Comparison of ENCODE assay signal across 8 cellular contexts in genomic region chr2:97995734-97996624, GRCh38.
DNase-seq lines count a peak whose midpoint lies in the region; ATAC-seq and TF ChIP-seq lines count a peak whose summit lies in the region.

TSS of gene TMEM131 (minus strand) at chr2:97995948. CDS start at chr2:97995662, 286 bp downstream.

- ATAC-seq in HG02610 (IDR thresholded peaks at IDR 0.05; ENCODE audit: unreplicated experiment): peak; percentile 75
- peak; percentile 96 for ATAC-seq in SK-N-SH treated with all-trans-retinoic acid at 6 μM for 48 hours

- no peak for TF ChIP-seq CTCF in GM10266 (IDR thresholded peaks at IDR 0.05; ENCODE audit: control insufficient read depth, insufficient read depth, low read depth, missing control alignments)

- H3K27me3 Mint-ChIP-seq in activated naive CD4-positive, alpha-beta T cell treated with anti-CD3 and anti-CD28 coated beads, Interleukin-2, amount 50 U/mL, for 24 hours: no peaks in the 10 kb centered on the region

- H3K4me1 Mint-ChIP-seq in activated naive CD4-positive, alpha-beta T cell treated with anti-CD3 and anti-CD28 coated beads, Interleukin-2, amount 50 U/mL, for 24 hours: peaks cover 38% of the 10 kb centered on the region

- H3K36me3 Mint-ChIP-seq in activated naive CD4-positive, alpha-beta T cell treated with anti-CD3 and anti-CD28 coated beads, Interleukin-2, amount 50 U/mL, for 24 hours: no peaks in the 10 kb centered on the region

- H3K27ac Mint-ChIP-seq in activated naive CD4-positive, alpha-beta T cell treated with anti-CD3 and anti-CD28 coated beads, Interleukin-2, amount 50 U/mL, for 24 hours: peak within 1 kb of the TSS; percentile 97

- DNase-seq in GM10266 (ENCODE audit: extremely low spot score) (peak; percentile 94), NCI-H1092 treated with DMSO at 0.1 percent for 48 hours (lab: John Stamatoyannopoulos, UW) (peak; percentile 90), globus pallidus (ENCODE audit: low spot score) (peak; percentile 92), nucleus accumbens (lab: John Stamatoyannopoulos, UW) (peak; percentile 59 to 99 (median 92)), superior temporal gyrus (ENCODE audit: extremely low spot score) (peak; percentile 92)

- no peaks in the 10 kb centered on the region for H3K9me3 Mint-ChIP-seq in activated naive CD4-positive, alpha-beta T cell treated with anti-CD3 and anti-CD28 coated beads, Interleukin-2, amount 50 U/mL, for 24 hours

- peak within 1 kb of the TSS; percentile 93 for H3K4me3 Mint-ChIP-seq in activated naive CD4-positive, alpha-beta T cell treated with anti-CD3 and anti-CD28 coated beads, Interleukin-2, amount 50 U/mL, for 24 hours

TF ChIP-seq in SK-N-SH treated with all-trans-retinoic acid at 6 μM for 48 hours, 23 proteins besides CTCF, POLR2A, EP300 and RAD21:
- 0 out of 2 replicates have a peak, but pooled peaks have one; percentile 18 for TF ChIP-seq ZNF8 (CRISPR knock-in tag; IDR thresholded peaks at IDR 0.05)
- TF ChIP-seq SNAI2 (CRISPR knock-in tag; IDR thresholded peaks at IDR 0.05): 0 out of 2 replicates have a peak, but pooled peaks have one; percentile 43
- no peak for TF ChIP-seq ZFP30 (CRISPR knock-in tag; IDR thresholded peaks at IDR 0.05)

Comparison
In these comparisons a context has a peak if more than half of its experiments do, and no peak if none do; other contexts are left out.
1. Peak in every context shown above with its lines: DNase-seq and ATAC-seq.